8 cellular contexts compared by ENCODE assay signal in genomic region chr3:186988806-186989205, GRCh38. TPM values are rescaled to one million over a fixed set of nuclear protein-coding genes. Genes with fewer than 3 reads are reported as not detected.
DNase-seq lines count a peak whose midpoint lies in the region; ATAC-seq lines count a peak whose summit lies in the region.
"Had no signal": no experiment of that assay in that cellular context is flagged by ENCODE, and none has a peak within 500 bp of the region (broad histone marks: within the 10 kb centered on the region; RNA-seq: fewer than 3 reads in every experiment).

No MANE protein-coding gene starts in this region.

- H3K27ac Mint-ChIP-seq in immature natural killer cell, result peak overlapping the region in 5 of 6 donors; percentile 40 to 83 (median 61)

- peaks cover 15 to 21% (median 20%) of the 10 kb centered on the region in 3 donors for H3K36me3 Mint-ChIP-seq in immature natural killer cell

- peak; percentile 79 for ATAC-seq in GM18867 (IDR thresholded peaks at IDR 0.05; ENCODE audit: unreplicated experiment)
- ATAC-seq in GM21423 (IDR thresholded peaks at IDR 0.05; ENCODE audit: unreplicated experiment), result peak; percentile 77
- ATAC-seq in HG03139 (IDR thresholded peaks at IDR 0.05; ENCODE audit: unreplicated experiment), result peak; percentile 74
- ATAC-seq: left cardiac atrium had no signal

- no peaks in the 10 kb centered on the region for H3K9me3 Mint-ChIP-seq in immature natural killer cell

- H3K27me3 Mint-ChIP-seq in immature natural killer cell (ENCODE audit: low read depth in 3 of 3), result peaks cover 0 to 1% (median 0%) of the 10 kb centered on the region in 3 donors

- no peak overlapping the region for H3K4me3 Mint-ChIP-seq in immature natural killer cell

- peaks cover 62 to 93% of the 10 kb centered on the region in 2 donors for H3K4me1 Mint-ChIP-seq in immature natural killer cell

- no peak for DNase-seq in immature natural killer cell
- no peak for DNase-seq in hepatic stellate cell (ENCODE audit: low spot score)
- DNase-seq in NCI-H748 treated with DMSO at 0.1 percent for 48 hours (lab: John Stamatoyannopoulos, UW), result no peak
- no peak for DNase-seq in activated CD8-positive, alpha-beta memory T cell treated with anti-CD3 and anti-CD28 coated beads, Interleukin-2, amount 50 U/mL, for 4 hours
- DNase-seq: left cardiac atrium had no signal

RNA-seq across cellular contexts. Expression of gene ST6GAL1, which starts 58.5 kb away (rescaled TPM):
- 100 to 1,000 TPM in 1 of 3 donors, 10 to 100 TPM in 2; 49.8 to 142 (median 74.4) TPM for polyA plus RNA-seq in immature natural killer cell
